Comparison of ENCODE assay signal across 2 cellular contexts in genomic region chrX:65679071-65679540, GRCh38.
TF ChIP-seq lines count a peak whose summit lies in the region.

No MANE protein-coding gene starts in this region.

TF ChIP-seq in liver, 16 proteins besides CTCF, POLR2A, EP300 and RAD21 (continued from another document):
- no peak for TF ChIP-seq ATF3 (IDR thresholded peaks at IDR 0.05)
- TF ChIP-seq HNF4G (IDR thresholded peaks at IDR 0.05), result no peak
- TF ChIP-seq TAF1 (conservative IDR thresholded peaks at IDR 0.05), result no peak
- no peak for TF ChIP-seq NR2F2 (IDR thresholded peaks at IDR 0.05)
- TF ChIP-seq HNF4A (conservative IDR thresholded peaks at IDR 0.05), result no peak
- no peak for TF ChIP-seq FOXA2 (IDR thresholded peaks at IDR 0.05)
- no peak for TF ChIP-seq RXRA (IDR thresholded peaks at IDR 0.05)

TF ChIP-seq in HepG2, 621 proteins besides CTCF, POLR2A, EP300 and RAD21 (continued from another document):
- no peak for TF ChIP-seq KIAA2018 (CRISPR knock-in tag; IDR thresholded peaks at IDR 0.05; ENCODE audit: borderline replicate concordance)
- TF ChIP-seq ZNF180 (CRISPR knock-in tag; IDR thresholded peaks at IDR 0.05; ENCODE audit: borderline replicate concordance, low read depth), result no peak
- no peak for TF ChIP-seq MNT (IDR thresholded peaks at IDR 0.05)
- no peak for TF ChIP-seq KDM3A (CRISPR knock-in tag; IDR thresholded peaks at IDR 0.05; ENCODE audit: low read depth)
- no peak for TF ChIP-seq ZNF207 (IDR thresholded peaks at IDR 0.05; ENCODE audit: borderline replicate concordance)
- no peak for TF ChIP-seq FOXA3 (CRISPR knock-in tag; IDR thresholded peaks at IDR 0.05)
- TF ChIP-seq, protein P1, sequence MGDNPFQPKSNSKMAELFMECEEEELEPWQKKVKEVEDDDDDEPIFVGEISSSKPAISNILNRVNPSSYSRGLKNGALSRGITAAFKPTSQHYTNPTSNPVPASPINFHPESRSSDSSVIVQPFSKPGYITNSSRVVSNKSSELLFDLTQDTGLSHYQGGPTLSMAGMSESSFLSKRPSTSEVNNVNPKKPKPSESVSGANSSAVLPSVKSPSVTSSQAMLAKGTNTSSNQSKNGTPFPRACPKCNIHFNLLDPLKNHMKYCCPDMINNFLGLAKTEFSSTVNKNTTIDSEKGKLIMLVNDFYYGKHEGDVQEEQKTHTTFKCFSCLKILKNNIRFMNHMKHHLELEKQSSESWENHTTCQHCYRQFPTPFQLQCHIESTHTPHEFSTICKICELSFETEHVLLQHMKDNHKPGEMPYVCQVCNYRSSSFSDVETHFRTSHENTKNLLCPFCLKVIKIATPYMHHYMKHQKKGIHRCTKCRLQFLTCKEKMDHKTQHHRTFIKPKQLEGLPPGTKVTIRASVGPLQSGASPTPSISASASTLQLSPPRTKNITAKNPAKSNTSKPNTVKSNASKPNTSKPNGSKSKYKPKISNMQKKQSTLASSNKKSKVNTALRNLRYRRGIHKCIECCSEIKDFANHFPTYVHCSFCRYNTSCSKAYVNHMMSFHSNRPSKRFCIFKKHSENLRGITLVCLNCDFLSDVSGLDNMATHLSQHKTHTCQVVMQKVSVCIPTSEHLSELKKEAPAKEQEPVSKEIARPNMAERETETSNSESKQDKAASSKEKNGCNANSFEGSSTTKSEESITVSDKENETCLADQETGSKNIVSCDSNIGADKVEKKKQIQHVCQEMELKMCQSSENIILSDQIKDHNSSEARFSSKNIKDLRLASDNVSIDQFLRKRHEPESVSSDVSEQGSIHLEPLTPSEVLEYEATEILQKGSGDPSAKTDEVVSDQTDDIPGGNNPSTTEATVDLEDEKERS (CRISPR knock-in tag; IDR thresholded peaks at IDR 0.05), result no peak
- no peak for TF ChIP-seq TOE1 (CRISPR knock-in tag; IDR thresholded peaks at IDR 0.05)
- TF ChIP-seq MBD4 (IDR thresholded peaks at IDR 0.05; ENCODE audit: borderline replicate concordance, low read length), result no peak
- no peak for TF ChIP-seq MXD4 (CRISPR knock-in tag; IDR thresholded peaks at IDR 0.05)
- no peak for TF ChIP-seq ZZZ3 (CRISPR knock-in tag; IDR thresholded peaks at IDR 0.05; ENCODE audit: borderline replicate concordance)
- no peak for TF ChIP-seq ZNF780A (CRISPR knock-in tag; IDR thresholded peaks at IDR 0.05)
